ENCODE assay signal across 17 cellular contexts in genomic region chr7:155229548-155230168, GRCh38.
DNase-seq lines count a peak whose midpoint lies in the region; ATAC-seq, FAIRE-seq and TF ChIP-seq lines count a peak whose summit lies in the region.
"Had no signal": no experiment of that assay in that cellular context is flagged by ENCODE, and none has a peak within 500 bp of the region (broad histone marks: within the 10 kb centered on the region; RNA-seq: fewer than 3 reads in every experiment).

No MANE protein-coding gene starts in this region.

- no peak overlapping the region for H2AFZ ChIP-seq in osteoblast (ENCODE audit: low read length)

- TF ChIP-seq CTCF in bronchial epithelial cell (IDR thresholded peaks at IDR 0.05; ENCODE audit: insufficient read depth, low read length, severe bottlenecking) (no peak), osteoblast (IDR thresholded peaks at IDR 0.05; ENCODE audit: extremely low read depth, low read depth, low read length) (no peak)

- DNase-seq in ACHN: peak; percentile 14
- DNase-seq in NCI-H2196 (lab: John Stamatoyannopoulos, UW; ENCODE audit: unreplicated experiment): peak; percentile 51
- DNase-seq in bronchial epithelial cell (ENCODE audit: low read depth): no peak
- peak; percentile 77 for DNase-seq in osteoblast (ENCODE audit: insufficient read length, low spot score, missing footprints)
- DNase-seq in stimulated activated CD4-positive, alpha-beta T cell treated with anti-CD3 and anti-CD28 coated beads, Interleukin-2, amount 100 ng/mL, for 24 hours: no peak
- no peak for DNase-seq in left colon
- DNase-seq: activated CD8-positive, alpha-beta memory T cell treated with anti-CD3 and anti-CD28 coated beads for 24 hours; activated effector memory CD4-positive, alpha-beta T cell treated with Interleukin-2 at 50 U/mL for 16 hours; AML-193; DMS53; NCI-H187 treated with DMSO at 0.1 percent for 48 hours; NCI-H774; SHP77 treated with DMSO at 0.1 percent for 48 hours had no signal

- in situ Hi-C loops in ACHN (cut with HindIII; ENCODE audit: low pct_ligation_motif_present, low pct_unique_long_range_greater_than_20kb, low sequenced_read_pairs): no loop called here

- H3K9me3 ChIP-seq in osteoblast (ENCODE audit: low read depth, low read length): no peaks in the 10 kb centered on the region
- H3K9me3 ChIP-seq: neutrophil had no signal

- no peaks in the 10 kb centered on the region for H3K79me2 ChIP-seq in osteoblast (ENCODE audit: insufficient read depth, low read length)

- H3K4me3 ChIP-seq in bronchial epithelial cell (ENCODE audit: low read depth, low read length): no peak overlapping the region
- H3K4me3 ChIP-seq in osteoblast (ENCODE audit: insufficient read depth, low read length): no peak overlapping the region

- intact Hi-C loops in left colon (cut with DNase I, micrococcal nuclease): no loop called here

- H3K36me3 ChIP-seq in bronchial epithelial cell (ENCODE audit: control insufficient read depth, insufficient read depth, low read length) (no peaks in the 10 kb centered on the region), osteoblast (ENCODE audit: insufficient read depth, low read length) (no peaks in the 10 kb centered on the region)
- H3K36me3 ChIP-seq: neutrophil had no signal

- peak; percentile 60 for FAIRE-seq in bronchial epithelial cell (lab: Jason Lieb, UNC)

- peak overlapping the region; percentile 35 for H3K4me2 ChIP-seq in osteoblast (ENCODE audit: insufficient read depth, low read length)

- peak overlapping the region; percentile 81 for H3K27ac ChIP-seq in osteoblast (ENCODE audit: low read depth, low read length)
- H3K27ac ChIP-seq: HL-60, neutrophil had no signal

- ATAC-seq in HG03135 (IDR thresholded peaks at IDR 0.05; ENCODE audit: unreplicated experiment): no peak
- ATAC-seq in GM21529 (IDR thresholded peaks at IDR 0.05; ENCODE audit: unreplicated experiment): no peak
- no peak for ATAC-seq in left colon

- peaks cover 14% of the 10 kb centered on the region for H3K4me1 ChIP-seq in osteoblast (ENCODE audit: insufficient read depth, low read length)

- H3K27me3 ChIP-seq in bronchial epithelial cell (ENCODE audit: control insufficient read depth, insufficient read depth, low read length) (no peaks in the 10 kb centered on the region), osteoblast (ENCODE audit: insufficient read depth, low read length) (no peaks in the 10 kb centered on the region)
- H3K27me3 ChIP-seq: neutrophil had no signal

- no peaks in the 10 kb centered on the region for H4K20me1 ChIP-seq in osteoblast (ENCODE audit: insufficient read depth, low read length)

Comparison
In these comparisons a context has a peak if more than half of its experiments do, and no peak if none do; other contexts are left out.
1. DNase-seq: peak in ACHN (single experiment), NCI-H2196 (single experiment) and osteoblast (single experiment); none in bronchial epithelial cell (single experiment), stimulated activated CD4-positive, alpha-beta T cell treated with anti-CD3 and anti-CD28 coated beads, Interleukin-2, amount 100 ng/mL, for 24 hours (0 of 2) and left colon (0 of 2).